9 cellular contexts compared by ENCODE assay signal in genomic region chr2:229852565-229852964, GRCh38.
A peak's percentile ranks its signal among the peaks of the same experiment; 100 is the strongest.
DNase-seq lines count a peak whose midpoint lies in the region; ATAC-seq and TF ChIP-seq lines count a peak whose summit lies in the region.
"Had no signal": no experiment of that assay in that cellular context is flagged by ENCODE, and none has a peak within 500 bp of the region (broad histone marks: within the 10 kb centered on the region; RNA-seq: fewer than 3 reads in every experiment).

No MANE protein-coding gene starts in this region.

- no peaks in the 10 kb centered on the region for H3K9me3 ChIP-seq in smooth muscle cell (replicated peaks; ENCODE audit: low read depth)

- H3F3A ChIP-seq in smooth muscle cell (ENCODE audit: low read depth), result no peaks in the 10 kb centered on the region

- H3K9ac ChIP-seq in smooth muscle cell (ENCODE audit: low read depth), result no peak overlapping the region
- H3K9ac ChIP-seq: KMS-11 had no signal

- peaks cover 74% of the 10 kb centered on the region for H3K79me2 ChIP-seq in smooth muscle cell (ENCODE audit: low read depth)

- no peaks in the 10 kb centered on the region for H3K27me3 ChIP-seq in smooth muscle cell (ENCODE audit: low read depth)

- peaks cover 77% of the 10 kb centered on the region for H4K20me1 ChIP-seq in smooth muscle cell (ENCODE audit: low read depth)

- H3K4me1 ChIP-seq in smooth muscle cell (ENCODE audit: low read depth), result no peaks in the 10 kb centered on the region

- H3K4me3 ChIP-seq in fibroblast of villous mesenchyme (ENCODE audit: low read depth, low read length) (no peak overlapping the region), smooth muscle cell (no peak overlapping the region)

- 54% methylated on average over 3 of the region's 3 CpGs for WGBS in smooth muscle cell (ENCODE audit: low lambda C conversion rate)

- ATAC-seq in GM19023 (IDR thresholded peaks at IDR 0.05; ENCODE audit: unreplicated experiment) (peak; percentile 70), HG03378 (IDR thresholded peaks at IDR 0.05; ENCODE audit: unreplicated experiment) (peak; percentile 66)

- DNase-seq in activated CD8-positive, alpha-beta memory T cell treated with anti-CD3 and anti-CD28 coated beads for 24 hours, result peak; percentile 63
- DNase-seq in fibroblast of villous mesenchyme (ENCODE audit: low read depth), result peak; percentile 60
- DNase-seq in stimulated activated CD8-positive, alpha-beta memory T cell treated with anti-CD3 and anti-CD28 coated beads, Interleukin-15, amount 100 ng/mL, for 48 hours (ENCODE audit: low read depth in 2 of 2), result peak; percentile 14 to 15
- no peak for DNase-seq in smooth muscle cell (lab: John Stamatoyannopoulos, UW; ENCODE audit: unreplicated experiment)
- no peak for DNase-seq in NCI-H146 (lab: John Stamatoyannopoulos, UW)
- no peak for DNase-seq in putamen (ENCODE audit: low spot score)

- H2AFZ ChIP-seq in smooth muscle cell (ENCODE audit: low read depth), result no peak overlapping the region

- no peak for TF ChIP-seq CTCF in fibroblast of villous mesenchyme (IDR thresholded peaks at IDR 0.05; ENCODE audit: insufficient read depth, low read depth, low read length)
- TF ChIP-seq CTCF in smooth muscle cell (IDR thresholded peaks at IDR 0.05; ENCODE audit: borderline replicate concordance, insufficient read depth, poor library complexity, severe bottlenecking), result no peak

- H3K4me2 ChIP-seq in smooth muscle cell, result no peak overlapping the region
- H3K4me2 ChIP-seq: KMS-11 had no signal

- H3K36me3 ChIP-seq in smooth muscle cell (ENCODE audit: low read depth), result no peaks in the 10 kb centered on the region

- H3K27ac ChIP-seq in smooth muscle cell (ENCODE audit: low read depth), result no peak overlapping the region
- H3K27ac ChIP-seq: KMS-11 had no signal

Comparison
In these comparisons a context has a peak if more than half of its experiments do, and no peak if none do; other contexts are left out.
1. DNase-seq: peak in activated CD8-positive, alpha-beta memory T cell treated with anti-CD3 and anti-CD28 coated beads for 24 hours (single experiment), fibroblast of villous mesenchyme (single experiment) and stimulated activated CD8-positive, alpha-beta memory T cell treated with anti-CD3 and anti-CD28 coated beads, Interleukin-15, amount 100 ng/mL, for 48 hours (2 of 2); none in smooth muscle cell (single experiment), NCI-H146 (single experiment) and putamen (single experiment).